In the genomic region with DNA sequence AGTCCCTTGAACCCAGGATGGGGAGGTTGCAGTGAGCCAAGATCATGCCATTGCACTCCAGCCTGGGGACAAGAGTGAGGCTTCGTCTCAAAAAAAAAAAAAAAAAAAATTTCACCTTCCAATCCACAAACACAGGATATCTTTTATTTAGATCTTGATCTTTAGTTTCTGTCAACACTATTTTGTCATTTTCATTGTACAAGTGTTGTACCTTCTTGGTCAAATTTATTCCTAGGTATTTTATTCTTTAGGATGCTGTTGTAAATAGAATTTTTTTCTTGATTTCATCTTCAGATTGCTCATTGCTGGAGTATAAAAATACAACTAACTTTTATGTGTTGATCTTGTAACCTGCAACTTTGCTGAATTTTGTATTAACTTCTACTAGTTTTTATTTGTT, we compare ENCODE assay signal across 9 cellular contexts.
"Had no signal": no experiment of that assay in that cellular context is flagged by ENCODE, and none has a peak within 500 bp of the region (broad histone marks: within the 10 kb centered on the region; RNA-seq: fewer than 3 reads in every experiment).

No MANE protein-coding gene starts in this region.

- H2AFZ ChIP-seq: GM23248 had no signal

- DNase-seq: GM23248, GOT3, H7, IMR-90, KBM-7 had no signal

- ATAC-seq: HCT116 had no signal

- H3K4me3 ChIP-seq: GM23248, HAP-1 had no signal

- H3K27ac ChIP-seq: GM23248, HL-60, KMS-11 had no signal

- H3K4me2 ChIP-seq: KMS-11 had no signal

- H3K9ac ChIP-seq: GM23248, KMS-11 had no signal
